ENCODE assay signal across 8 cellular contexts in the genomic region with DNA sequence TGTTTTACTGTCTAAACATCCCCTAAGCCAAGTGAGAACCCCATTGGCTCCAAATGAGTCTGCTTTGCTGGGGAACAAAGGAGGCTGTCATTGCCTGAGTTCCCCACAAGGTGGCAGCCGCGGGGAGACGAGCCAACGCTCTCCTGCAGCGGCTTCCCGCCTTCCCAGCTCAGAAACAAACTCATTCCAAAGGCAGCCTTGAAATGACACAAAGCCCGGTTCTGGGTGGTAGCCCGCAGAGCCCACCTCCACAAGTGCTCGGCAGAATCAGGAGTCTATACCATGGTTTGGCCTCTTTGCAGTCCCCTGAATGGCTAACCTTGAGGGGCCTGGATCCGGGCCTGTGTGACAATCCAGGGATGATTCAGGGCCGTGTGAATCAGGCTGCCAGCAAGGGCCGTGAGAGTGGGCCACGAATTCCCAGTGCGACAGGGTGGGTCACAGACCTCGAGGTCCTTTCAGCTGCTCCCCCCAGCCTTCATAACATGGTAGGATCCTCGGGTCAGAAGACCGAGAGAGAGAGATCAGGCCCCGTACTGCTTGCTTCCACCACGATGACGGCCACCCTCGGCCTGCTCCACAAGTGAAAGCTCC.
DNase-seq lines count a peak whose midpoint lies in the region; TF ChIP-seq lines count a peak whose summit lies in the region.

No MANE protein-coding gene starts in this region.

- TF ChIP-seq POLR2A in ovary (IDR thresholded peaks at IDR 0.05) (no peak), tibial nerve (IDR thresholded peaks at IDR 0.05) (no peak)

- intact Hi-C loops in ovary (cut with DNase I) = loop anchor here (2.0 to 10.0 kb wide), 6 partner anchors 78 to 182 kb away; a partner anchor contains a TSS

- H3K27ac ChIP-seq in SJCRH30 (no peak overlapping the region), ovary (peak overlapping the region; percentile 32 to 68), tibial nerve (peak overlapping the region in 3 of 4 donors; percentile 4 to 70 (median 17))

- WGBS in ovary, 3 donors = 10 to 21% (median 18%) methylated on average over 21 of the region's 21 CpGs
- WGBS in tibial nerve, 2 donors = 6 to 8% methylated on average over 7 to 19 of the region's 21 CpGs

- H3K36me3 ChIP-seq in SJCRH30 (0 out of 2 replicates have a peak, but pooled peaks cover 5% of the 10 kb centered on the region), ovary (no peaks in the 10 kb centered on the region), tibial nerve (peaks cover 0 to 49% (median 0%) of the 10 kb centered on the region in 3 donors)

- H3K4me1 ChIP-seq in SJCRH30 (no peaks in the 10 kb centered on the region), ovary (ENCODE audit: insufficient read depth) (peaks cover 6% of the 10 kb centered on the region), tibial nerve (peaks cover 0 to 37% (median 15%) of the 10 kb centered on the region in 4 donors)

- no peak overlapping the region for H3K27ac Mint-ChIP-seq in activated naive CD4-positive, alpha-beta T cell treated with anti-CD3 and anti-CD28 coated beads, Interleukin-2, amount 10 ng/mL, durations not matched to agents 7 days and 5 days
- no peak overlapping the region for H3K27ac Mint-ChIP-seq in glutamatergic neuron (ENCODE audit: unreplicated experiment)

- H3K27me3 ChIP-seq in SJCRH30 (no peaks in the 10 kb centered on the region), ovary (no peaks in the 10 kb centered on the region), tibial nerve (no peaks in the 10 kb centered on the region)

- TF ChIP-seq EP300 in ovary (IDR thresholded peaks at IDR 0.05) (no peak), tibial nerve (IDR thresholded peaks at IDR 0.05) (peak in 1 of 2 donors; percentile 53)

- TF ChIP-seq CTCF in glutamatergic neuron (IDR thresholded peaks at IDR 0.05; ENCODE audit: partially characterized antibody, unreplicated experiment) = peak; percentile 96
- TF ChIP-seq CTCF in ovary (IDR thresholded peaks at IDR 0.05) = peak; percentile 91 to 96 (median 94)
- TF ChIP-seq CTCF in tibial nerve (IDR thresholded peaks at IDR 0.05) = peak; percentile 88 to 98 (median 95)

- H3K27me3 Mint-ChIP-seq in activated naive CD4-positive, alpha-beta T cell treated with anti-CD3 and anti-CD28 coated beads, Interleukin-2, amount 10 ng/mL, durations not matched to agents 7 days and 5 days = peaks cover 3% of the 10 kb centered on the region
- H3K27me3 Mint-ChIP-seq in glutamatergic neuron (ENCODE audit: unreplicated experiment) = peaks cover 1% of the 10 kb centered on the region

- no peak overlapping the region for H3K4me3 Mint-ChIP-seq in activated naive CD4-positive, alpha-beta T cell treated with anti-CD3 and anti-CD28 coated beads, Interleukin-2, amount 10 ng/mL, durations not matched to agents 7 days and 5 days
- no peak overlapping the region for H3K4me3 Mint-ChIP-seq in glutamatergic neuron (ENCODE audit: unreplicated experiment)

- no peaks in the 10 kb centered on the region for H3K36me3 Mint-ChIP-seq in activated naive CD4-positive, alpha-beta T cell treated with anti-CD3 and anti-CD28 coated beads, Interleukin-2, amount 10 ng/mL, durations not matched to agents 7 days and 5 days
- H3K36me3 Mint-ChIP-seq in glutamatergic neuron (ENCODE audit: unreplicated experiment) = no peaks in the 10 kb centered on the region

- no peaks in the 10 kb centered on the region for H3K4me1 Mint-ChIP-seq in activated naive CD4-positive, alpha-beta T cell treated with anti-CD3 and anti-CD28 coated beads, Interleukin-2, amount 10 ng/mL, durations not matched to agents 7 days and 5 days
- H3K4me1 Mint-ChIP-seq in glutamatergic neuron (ENCODE audit: low read depth, unreplicated experiment) = no peaks in the 10 kb centered on the region

- H3K9me3 Mint-ChIP-seq in activated naive CD4-positive, alpha-beta T cell treated with anti-CD3 and anti-CD28 coated beads, Interleukin-2, amount 10 ng/mL, durations not matched to agents 7 days and 5 days = no peaks in the 10 kb centered on the region
- H3K9me3 Mint-ChIP-seq in glutamatergic neuron (ENCODE audit: unreplicated experiment) = peaks cover 2% of the 10 kb centered on the region

- peak; percentile 29 to 33 for DNase-seq in AML-193 (lab: John Stamatoyannopoulos, UW)
- DNase-seq in GM19238 (ENCODE audit: insufficient read length, low spot score) = peak; percentile 62
- peak; percentile 59 for DNase-seq in HuH-7.5 (ENCODE audit: low spot score)
- peak; percentile 64 to 85 for DNase-seq in SJCRH30
- peak; percentile 73 for DNase-seq in activated naive CD4-positive, alpha-beta T cell treated with anti-CD3 and anti-CD28 coated beads, Interleukin-2, amount 10 ng/mL, durations not matched to agents 7 days and 5 days
- DNase-seq in glutamatergic neuron = peak; percentile 90
- peak; percentile 75 to 90 (median 86) for DNase-seq in ovary
- peak; percentile 72 to 76 for DNase-seq in tibial nerve (ENCODE audit: low spot score in 2 of 2)

- CTCF ChIA-PET in activated naive CD4-positive, alpha-beta T cell treated with anti-CD3 and anti-CD28 coated beads, Interleukin-2, amount 10 ng/mL, durations not matched to agents 7 days and 5 days (lab: Charles Lee) = interaction anchor here (0.6 to 1.8 kb wide), 10 partner anchors 9 to 202 kb away, joined by 3 to 7 read pairs (median 4); no protein-coding TSS in a partner anchor

- H3K9me3 ChIP-seq in SJCRH30 (replicated peaks) (no peaks in the 10 kb centered on the region), ovary (no peaks in the 10 kb centered on the region), tibial nerve (no peaks in the 10 kb centered on the region)

- H3K4me3 ChIP-seq in SJCRH30 = no peak overlapping the region
- no peak overlapping the region for H3K4me3 ChIP-seq in ovary
- peak overlapping the region in 1 of 4 donors; percentile 5 for H3K4me3 ChIP-seq in tibial nerve

Comparison
In these comparisons a context has a peak if more than half of its experiments do, and no peak if none do; other contexts are left out.
1. DNase-seq: peak in every context shown above with its lines; median percentile 90 in glutamatergic neuron; 86 in ovary; 74 in SJCRH30; 74 in tibial nerve; 73 in activated naive CD4-positive, alpha-beta T cell treated with anti-CD3 and anti-CD28 coated beads, Interleukin-2, amount 10 ng/mL, durations not matched to agents 7 days and 5 days; 62 in GM19238; 59 in HuH-7.5; 31 in AML-193.